8 cellular contexts compared by ENCODE assay signal in genomic region chr4:165215761-165216593, GRCh38. TPM values are rescaled to one million over a fixed set of nuclear protein-coding genes. Genes with fewer than 3 reads are reported as not detected.
DNase-seq lines count a peak whose midpoint lies in the region; ATAC-seq, FAIRE-seq and TF ChIP-seq lines count a peak whose summit lies in the region.
"Not testable (repeated sequence)": the region's sequence is repeated elsewhere in the genome, so short reads cannot be mapped to it uniquely, and the experiment has no call there.

No MANE protein-coding gene starts in this region.

- not testable (repeated sequence) for H2AFZ ChIP-seq in GM12878 (ENCODE audit: control insufficient read depth, low read depth, low read length)

- not testable (repeated sequence) for H3K4me3 Mint-ChIP-seq in activated CD4-positive, alpha-beta T cell treated with anti-CD3 and anti-CD28 coated beads for 36 hours
- H3K4me3 Mint-ChIP-seq in natural killer cell treated with Interleukin-12 subunit alpha and Interleukin-12 subunit beta and Interleukin-15 and Interleukin-18, amount 100 ng/mL, for 72 hours = peak overlapping the region; percentile 61

- intact Hi-C loops in activated CD4-positive, alpha-beta T cell treated with anti-CD3 and anti-CD28 coated beads for 36 hours (cut with DNase I, micrococcal nuclease); GM12878 (cut with micrococcal nuclease; ENCODE audit: unreplicated experiment): not testable (repeated sequence)

- in situ Hi-C loops in GM12878 (cut with MboI) = not testable (repeated sequence)

- H3K27me3 ChIP-seq in GM12878 (replicated peaks in 1 of 2; ENCODE audit: control insufficient read depth in 2 of 2, insufficient read depth in 2 of 2, low read length in 1 of 2) = not testable (repeated sequence)

- H3K9me3 Mint-ChIP-seq in activated CD4-positive, alpha-beta T cell treated with anti-CD3 and anti-CD28 coated beads for 36 hours (ENCODE audit: low read depth); natural killer cell treated with Interleukin-12 subunit alpha and Interleukin-12 subunit beta and Interleukin-15 and Interleukin-18, amount 100 ng/mL, for 72 hours: not testable (repeated sequence)

- H3K4me2 ChIP-seq in GM12878 (ENCODE audit: control insufficient read depth, insufficient read depth) = peak overlapping the region; percentile 36

- peaks cover 21% of the 10 kb centered on the region for H3K79me2 ChIP-seq in GM12878 (ENCODE audit: control insufficient read depth, insufficient read depth, low read length)

- not testable (repeated sequence) for H3K27me3 Mint-ChIP-seq in activated CD4-positive, alpha-beta T cell treated with anti-CD3 and anti-CD28 coated beads for 36 hours; natural killer cell treated with Interleukin-12 subunit alpha and Interleukin-12 subunit beta and Interleukin-15 and Interleukin-18, amount 100 ng/mL, for 72 hours

- peak overlapping the region; percentile 42 for H3K27ac ChIP-seq in GM12878 (ENCODE audit: control insufficient read depth, insufficient read depth)

- H3K27ac Mint-ChIP-seq in activated CD4-positive, alpha-beta T cell treated with anti-CD3 and anti-CD28 coated beads for 36 hours = peak overlapping the region; percentile 83
- peak overlapping the region; percentile 79 to 89 for H3K27ac Mint-ChIP-seq in natural killer cell treated with Interleukin-12 subunit alpha and Interleukin-12 subunit beta and Interleukin-15 and Interleukin-18, amount 100 ng/mL, for 72 hours

- not testable (repeated sequence) for H3K36me3 ChIP-seq in GM12878 (ENCODE audit: control insufficient read depth in 2 of 2, insufficient read depth in 2 of 2, low read length in 1 of 2)

- H3K9ac ChIP-seq in GM12878 (ENCODE audit: control insufficient read depth, insufficient read depth, low read length) = not testable (repeated sequence)

- not testable (repeated sequence) for TF ChIP-seq EP300 in GM12878 (IDR thresholded peaks at IDR 0.05; ENCODE audit: borderline replicate concordance in 1 of 2, control insufficient read depth in 1 of 2, low read depth in 2 of 2, low read length in 2 of 2)

- H3K9me3 ChIP-seq in GM12878 (replicated peaks; ENCODE audit: control insufficient read depth, insufficient read depth, low read length) = not testable (repeated sequence)

- ATAC-seq in GM19324 (IDR thresholded peaks at IDR 0.05; ENCODE audit: low FRiP score, unreplicated experiment) (peak; percentile 70), GM21737 (IDR thresholded peaks at IDR 0.05; ENCODE audit: unreplicated experiment) (peak; percentile 63), HG03064 (IDR thresholded peaks at IDR 0.05; ENCODE audit: low read depth, unreplicated experiment) (peak; percentile 69), HG03575 (IDR thresholded peaks at IDR 0.05; ENCODE audit: extremely low read depth, insufficient number of reproducible peaks, low FRiP score, unreplicated experiment) (peak; percentile 56), GM12878 (peak; percentile 68)
- peak; percentile 42 for ATAC-seq in activated CD4-positive, alpha-beta T cell treated with anti-CD3 and anti-CD28 coated beads for 36 hours
- not testable (repeated sequence) for ATAC-seq in natural killer cell treated with Interleukin-12 subunit alpha and Interleukin-12 subunit beta and Interleukin-15 and Interleukin-18, amount 100 ng/mL, for 72 hours

- not testable (repeated sequence) for FAIRE-seq in GM12878 (lab: Jason Lieb, UNC)

- H3K36me3 Mint-ChIP-seq in activated CD4-positive, alpha-beta T cell treated with anti-CD3 and anti-CD28 coated beads for 36 hours (ENCODE audit: low read depth) = peaks cover 16% of the 10 kb centered on the region
- peaks cover 20% of the 10 kb centered on the region for H3K36me3 Mint-ChIP-seq in natural killer cell treated with Interleukin-12 subunit alpha and Interleukin-12 subunit beta and Interleukin-15 and Interleukin-18, amount 100 ng/mL, for 72 hours

- TF ChIP-seq CTCF in GM12865 (IDR thresholded peaks at IDR 0.05; ENCODE audit: insufficient read depth, low read depth, low read length, missing control alignments); GM12878 (IDR thresholded peaks at IDR 0.05 in 2 of 3, conservative IDR thresholded peaks at IDR 0.05 in 1 of 3; ENCODE audit: control insufficient read depth in 2 of 3, extremely low read depth in 1 of 3, insufficient read depth in 1 of 3, low read depth in 3 of 3, low read length in 3 of 3): not testable (repeated sequence)

- peaks cover 14% of the 10 kb centered on the region for H3K4me1 ChIP-seq in GM12878 (ENCODE audit: control insufficient read depth, insufficient read depth, low read length)

- BruUV-seq in GM12878 (replicated peaks; lab: Mats Ljungman, UMichigan) = not testable (repeated sequence)

- H4K20me1 ChIP-seq in GM12878 (ENCODE audit: control insufficient read depth, insufficient read depth) = not testable (repeated sequence)

- WGBS in GM12878 (ENCODE audit: insufficient coverage, insufficient replicate concordance, low lambda C conversion rate, missing lambda C conversion rate) = 3% methylated on average over 2 of the region's 2 CpGs

- CTCF ChIA-PET in activated CD4-positive, alpha-beta T cell treated with anti-CD3 and anti-CD28 coated beads for 36 hours (lab: Charles Lee) = interaction anchor here (0.6 kb wide), 1 partner anchor 141 kb away, joined by 4 read pairs; no protein-coding TSS in a partner anchor
- CTCF ChIA-PET in GM12878 (lab: Yijun Ruan, JAX) = not testable (repeated sequence)

- peak; percentile 54 for DNase-seq in GM12865 (ENCODE audit: low read depth)
- DNase-seq in activated CD4-positive, alpha-beta T cell treated with anti-CD3 and anti-CD28 coated beads for 36 hours; GM12878 (ENCODE audit: low read depth, low spot score); natural killer cell treated with Interleukin-12 subunit alpha and Interleukin-12 subunit beta and Interleukin-15 and Interleukin-18, amount 100 ng/mL, for 72 hours (ENCODE audit: low spot score): not testable (repeated sequence)

- RAD21 ChIA-PET in GM12878 (lab: Charles Lee; ENCODE audit: unreplicated experiment) = not testable (repeated sequence)

- POLR2A ChIA-PET in activated CD4-positive, alpha-beta T cell treated with anti-CD3 and anti-CD28 coated beads for 36 hours (lab: Charles Lee); GM12878 (lab: Charles Lee): not testable (repeated sequence)

- H3K4me3 ChIP-seq in GM12865 (ENCODE audit: low read depth, low read length); GM12878: not testable (repeated sequence)

- TF ChIP-seq POLR2A in GM12878 (IDR thresholded peaks at IDR 0.05; ENCODE audit: low read depth, low read length) = not testable (repeated sequence)

- not testable (repeated sequence) for TF ChIP-seq RAD21 in GM12878 (IDR thresholded peaks at IDR 0.05; ENCODE audit: insufficient read depth, low read depth, low read length)

- SMC1A ChIA-PET in GM12878 (lab: Charles Lee; ENCODE audit: uncharacterized antibody, unreplicated experiment) = not testable (repeated sequence)

- peaks cover 68% of the 10 kb centered on the region for H3K4me1 Mint-ChIP-seq in activated CD4-positive, alpha-beta T cell treated with anti-CD3 and anti-CD28 coated beads for 36 hours
- H3K4me1 Mint-ChIP-seq in natural killer cell treated with Interleukin-12 subunit alpha and Interleukin-12 subunit beta and Interleukin-15 and Interleukin-18, amount 100 ng/mL, for 72 hours (ENCODE audit: low read depth in 2 of 2) = peaks cover 54 to 56% of the 10 kb centered on the region in 2 donors

RNA-seq across cellular contexts. Expression of gene KLHL2, which starts 8.6 kb away (rescaled TPM):
- total RNA-seq in activated CD4-positive, alpha-beta T cell treated with anti-CD3 and anti-CD28 coated beads for 36 hours = 10 to 100 TPM; 20.9 to 22.1 TPM
- 30.2 and 36.1 TPM in 2 replicates for total RNA-seq in GM12878 (2013; cell fraction: nucleolus; rRNA removed)
- total RNA-seq in GM12878 (2014; rRNA removed) (12.8 and 15.4 TPM in 2 replicates), GM12878 (2014; rRNA removed; fragmentation: Illumina TruSeq; extraction: Trizol) (14.6 and 15.8 TPM in 2 replicates), GM12878 (2021) (15.6 and 18.9 TPM in 2 replicates)
- 8.8 TPM for polyA plus RNA-seq in GM12878 (2011; ENCODE audit: low read depth)
- polyA plus RNA-seq in GM12878 (2011; rRNA removed) (22.8 and 31.2 TPM in 2 replicates), GM12878 (2014; fragmentation: Illumina TruSeq; extraction: Trizol) (12.9 and 19.2 TPM in 2 replicates), GM12878 (2014; fragmentation: Nextera tagmentation; extraction: Ambion mirVana) (1 to 10 TPM; 8.6 TPM), GM12878 (2014; rRNA removed) (12.4 and 17.5 TPM in 2 replicates), GM12878 (2016; fragmentation: Nextera tagmentation; extraction: Ambion mirVana) (10 to 100 TPM in 1 of 2 experiments, 1 to 10 TPM in 1; 4.8 to 12.0 TPM)
- polyA plus RNA-seq in GM12878 (2011; cell fraction: cytosol; rRNA removed) = 8.3 and 9.6 TPM in 2 replicates
- 14.6 and 18.6 TPM in 2 replicates for polyA plus RNA-seq in GM12878 (2011; cell fraction: nucleus; rRNA removed)
- polyA plus RNA-seq in GM12878 (2012) = 9.3 and 13.2 TPM in 2 replicates
- 11.7 and 19.6 TPM in 2 replicates for polyA minus RNA-seq in GM12878 (2011; rRNA and poly(A)+ RNA removed)
- polyA minus RNA-seq in GM12878 (2011; cell fraction: cytosol; rRNA and poly(A)+ RNA removed) = 4.6 and 8.0 TPM in 2 replicates
- polyA minus RNA-seq in GM12878 (2011; cell fraction: nucleus; rRNA and poly(A)+ RNA removed) = 8.0 and 11.8 TPM in 2 replicates
- 10 to 100 TPM; 53.7 to 80.1 TPM for total RNA-seq in natural killer cell treated with Interleukin-12 subunit alpha and Interleukin-12 subunit beta and Interleukin-15 and Interleukin-18, amount 100 ng/mL, for 72 hours
